13 cellular contexts compared by ENCODE assay signal in genomic region chr12:71503579-71504470, GRCh38.
DNase-seq lines count a peak whose midpoint lies in the region; ATAC-seq and TF ChIP-seq lines count a peak whose summit lies in the region.
"Had no signal": no experiment of that assay in that cellular context is flagged by ENCODE, and none has a peak within 500 bp of the region (broad histone marks: within the 10 kb centered on the region; RNA-seq: fewer than 3 reads in every experiment).

No MANE protein-coding gene starts in this region.

- no peak overlapping the region for H3K9ac ChIP-seq in SK-N-MC (ENCODE audit: insufficient read length)

- H3K9me3 ChIP-seq in SK-N-MC (ENCODE audit: low read depth, low read length), result no peaks in the 10 kb centered on the region
- H3K9me3 ChIP-seq: esophagus squamous epithelium had no signal

- DNase-seq in NCI-H1092 treated with DMSO at 0.1 percent for 48 hours (lab: John Stamatoyannopoulos, UW) (peak; percentile 60), NCI-H1092 (lab: John Stamatoyannopoulos, UW) (no peak), Kasumi-1 (lab: John Stamatoyannopoulos, UW) (peak; percentile 31 to 46), SK-N-MC (ENCODE audit: low read depth, low spot score) (no peak), iPS-NIHi7 (ENCODE audit: extremely low spot score) (no peak)
- no peak for DNase-seq in stimulated activated naive CD8-positive, alpha-beta T cell treated with anti-CD3 and anti-CD28 coated beads, Interleukin-15, Interleukin-2, amounts not matched to agents 100 U/mL and 50 U/mL, for 24 hours
- DNase-seq: esophagus squamous epithelium, immature natural killer cell, NCI-H226 had no signal

- H3K9me3 Mint-ChIP-seq in nephron, result no peaks in the 10 kb centered on the region
- H3K9me3 Mint-ChIP-seq: immature natural killer cell had no signal

- H3K27ac Mint-ChIP-seq in nephron, result peak overlapping the region; percentile 38 to 80 (median 69)
- H3K27ac Mint-ChIP-seq: immature natural killer cell had no signal

- H3K4me1 Mint-ChIP-seq in nephron, result peaks cover 18% of the 10 kb centered on the region
- H3K4me1 Mint-ChIP-seq: immature natural killer cell had no signal

- ATAC-seq in stimulated activated naive CD8-positive, alpha-beta T cell treated with anti-CD3 and anti-CD28 coated beads, Interleukin-15, Interleukin-2, amounts not matched to agents 100 U/mL and 50 U/mL, for 24 hours, result no peak
- ATAC-seq in HG03460 (IDR thresholded peaks at IDR 0.05; ENCODE audit: unreplicated experiment), result no peak

- peak overlapping the region; percentile 55 for H3K4me3 ChIP-seq in SK-N-MC
- H3K4me3 ChIP-seq: esophagus squamous epithelium had no signal

- H3K27me3 Mint-ChIP-seq in nephron (ENCODE audit: low read depth), result peaks cover 4% of the 10 kb centered on the region

- H3K4me3 Mint-ChIP-seq in nephron, result no peak overlapping the region
- H3K4me3 Mint-ChIP-seq: immature natural killer cell had no signal

- H3K36me3 Mint-ChIP-seq in nephron (ENCODE audit: low read depth), result peaks cover 15% of the 10 kb centered on the region
- H3K36me3 Mint-ChIP-seq: immature natural killer cell had no signal

- no peaks in the 10 kb centered on the region for H3K36me3 ChIP-seq in SK-N-MC (ENCODE audit: insufficient read depth, low read length)
- H3K36me3 ChIP-seq: esophagus squamous epithelium had no signal

- TF ChIP-seq CTCF in nephron (IDR thresholded peaks at IDR 0.05; ENCODE audit: unreplicated experiment in 3 of 3), result no peak

- H3K27ac ChIP-seq in SK-N-MC, result peak overlapping the region; percentile 87
- H3K27ac ChIP-seq: 22Rv1, esophagus squamous epithelium, HL-60 had no signal

Comparison
In these comparisons a context has a peak if more than half of its experiments do, and no peak if none do; other contexts are left out.
1. DNase-seq: peak in NCI-H1092 treated with DMSO at 0.1 percent for 48 hours (single experiment) and Kasumi-1 (2 of 2); none in NCI-H1092 (single experiment), SK-N-MC (single experiment), stimulated activated naive CD8-positive, alpha-beta T cell treated with anti-CD3 and anti-CD28 coated beads, Interleukin-15, Interleukin-2, amounts not matched to agents 100 U/mL and 50 U/mL, for 24 hours (single experiment) and iPS-NIHi7 (single experiment).